8 cellular contexts compared by ENCODE assay signal in genomic region chr10:50738974-50739617, GRCh38. TPM values are rescaled to one million over a fixed set of nuclear protein-coding genes. Genes with fewer than 3 reads are reported as not detected.
DNase-seq lines count a peak whose midpoint lies in the region; ATAC-seq and TF ChIP-seq lines count a peak whose summit lies in the region.
"Not testable (repeated sequence)": the region's sequence is repeated elsewhere in the genome, so short reads cannot be mapped to it uniquely, and the experiment has no call there.

No MANE protein-coding gene starts in this region.

- H3K27ac ChIP-seq in CD4-positive, CD25-positive, alpha-beta regulatory T cell (ENCODE audit: insufficient read depth, low read length, poor library complexity, severe bottlenecking): peak overlapping the region; percentile 60
- H3K27ac ChIP-seq in RWPE2 (ENCODE audit: poor library complexity, severe bottlenecking) (peak overlapping the region; percentile 50), substantia nigra (ENCODE audit: low read depth, low read length, poor library complexity, severe bottlenecking) (peak overlapping the region; percentile 17)
- not testable (repeated sequence) for H3K27ac ChIP-seq in iPS-20b (ENCODE audit: low read length)

- not testable (repeated sequence) for H3K36me3 ChIP-seq in CD4-positive, CD25-positive, alpha-beta regulatory T cell (ENCODE audit: control insufficient read depth, insufficient read depth, low read length); RWPE2 (ENCODE audit: low read depth); endocrine pancreas (ENCODE audit: control insufficient read depth, insufficient read depth, low read length); iPS-20b (ENCODE audit: insufficient read depth, low read depth, low read length)

- H3K9ac ChIP-seq in endocrine pancreas (ENCODE audit: control insufficient read depth, insufficient read depth, low read length) (peak overlapping the region; percentile 96), iPS-20b (ENCODE audit: low read depth, low read length) (peak overlapping the region; percentile 83; the same call in 1 of the 2 replicates)

- peak overlapping the region; percentile 90 to 99 (median 98) for H3K4me3 Mint-ChIP-seq in CD4-positive, CD25-positive, alpha-beta regulatory T cell
- peak overlapping the region; percentile 98 for H3K4me3 Mint-ChIP-seq in activated naive CD8-positive, alpha-beta T cell treated with anti-CD3 and anti-CD28 coated beads for 36 hours
- H3K4me3 Mint-ChIP-seq in neural crest cell: peak overlapping the region; percentile 98

- ATAC-seq in CD4-positive, CD25-positive, alpha-beta regulatory T cell (ENCODE audit: low read depth in 2 of 2); RWPE2 (ENCODE audit: low read depth): not testable (repeated sequence)
- ATAC-seq in HG02588 (IDR thresholded peaks at IDR 0.05; ENCODE audit: unreplicated experiment): peak; percentile 14

- peak overlapping the region; percentile 95 to 98 (median 97) for H3K27ac Mint-ChIP-seq in CD4-positive, CD25-positive, alpha-beta regulatory T cell
- H3K27ac Mint-ChIP-seq in activated naive CD8-positive, alpha-beta T cell treated with anti-CD3 and anti-CD28 coated beads for 36 hours: peak overlapping the region; percentile 97
- H3K27ac Mint-ChIP-seq in neural crest cell (ENCODE audit: unreplicated experiment): peak overlapping the region; percentile 92

- H3K9me3 ChIP-seq in CD4-positive, CD25-positive, alpha-beta regulatory T cell (ENCODE audit: control insufficient read depth in 2 of 2, low read length in 2 of 2); RWPE2 (ENCODE audit: severe bottlenecking); endocrine pancreas (ENCODE audit: control insufficient read depth, low read length); iPS-20b (ENCODE audit: insufficient read depth, low read depth, low read length): not testable (repeated sequence)

- not testable (repeated sequence) for H3K4me1 ChIP-seq in CD4-positive, CD25-positive, alpha-beta regulatory T cell (ENCODE audit: control insufficient read depth, insufficient read depth, low read length, poor library complexity, severe bottlenecking); RWPE2 (ENCODE audit: insufficient read depth, poor library complexity, severe bottlenecking); endocrine pancreas (ENCODE audit: control insufficient read depth, insufficient read depth, low read length); iPS-20b (ENCODE audit: insufficient read depth, low read length)

- H3K4me1 Mint-ChIP-seq in CD4-positive, CD25-positive, alpha-beta regulatory T cell: peaks cover 0 to 35% (median 24%) of the 10 kb centered on the region in 4 donors
- peaks cover 21% of the 10 kb centered on the region for H3K4me1 Mint-ChIP-seq in activated naive CD8-positive, alpha-beta T cell treated with anti-CD3 and anti-CD28 coated beads for 36 hours
- peaks cover 20% of the 10 kb centered on the region for H3K4me1 Mint-ChIP-seq in neural crest cell

- DNase-seq in CD4-positive, CD25-positive, alpha-beta regulatory T cell; RWPE2 (ENCODE audit: low spot score); activated naive CD8-positive, alpha-beta T cell treated with anti-CD3 and anti-CD28 coated beads for 36 hours; neural crest cell (ENCODE audit: low read depth, low spot score); substantia nigra (lab: John Stamatoyannopoulos, UW): not testable (repeated sequence)

- H3K9me3 Mint-ChIP-seq in CD4-positive, CD25-positive, alpha-beta regulatory T cell; activated naive CD8-positive, alpha-beta T cell treated with anti-CD3 and anti-CD28 coated beads for 36 hours; neural crest cell: not testable (repeated sequence)

- H3K27me3 Mint-ChIP-seq in CD4-positive, CD25-positive, alpha-beta regulatory T cell: peaks cover 24% of the 10 kb centered on the region
- not testable (repeated sequence) for H3K27me3 Mint-ChIP-seq in activated naive CD8-positive, alpha-beta T cell treated with anti-CD3 and anti-CD28 coated beads for 36 hours
- H3K27me3 Mint-ChIP-seq in neural crest cell (ENCODE audit: low read depth): peaks cover 40% of the 10 kb centered on the region

- not testable (repeated sequence) for H3K36me3 Mint-ChIP-seq in CD4-positive, CD25-positive, alpha-beta regulatory T cell; activated naive CD8-positive, alpha-beta T cell treated with anti-CD3 and anti-CD28 coated beads for 36 hours; neural crest cell (ENCODE audit: low read depth)

- not testable (repeated sequence) for H3K27me3 ChIP-seq in CD4-positive, CD25-positive, alpha-beta regulatory T cell (ENCODE audit: control insufficient read depth, insufficient read depth, low read length); RWPE2 (ENCODE audit: insufficient read depth, poor library complexity, severe bottlenecking); endocrine pancreas (ENCODE audit: control insufficient read depth, insufficient read depth, low read length)
- peaks cover 11% of the 10 kb centered on the region; the same call in 1 of the 2 replicates for H3K27me3 ChIP-seq in iPS-20b (ENCODE audit: insufficient read depth, low read length)

- H3K4me3 ChIP-seq in CD4-positive, CD25-positive, alpha-beta regulatory T cell (ENCODE audit: low read depth, low read length): peak overlapping the region; percentile 64
- peak overlapping the region; percentile 85 for H3K4me3 ChIP-seq in RWPE2 (ENCODE audit: severe bottlenecking)
- H3K4me3 ChIP-seq in endocrine pancreas (ENCODE audit: control insufficient read depth, insufficient read depth, low read length): not testable (repeated sequence)
- peak overlapping the region; percentile 80 for H3K4me3 ChIP-seq in iPS-20b (ENCODE audit: low read length)

- not testable (repeated sequence) for TF ChIP-seq CTCF in RWPE2 (IDR thresholded peaks at IDR 0.05; ENCODE audit: poor library complexity, severe bottlenecking); neural crest cell (conservative IDR thresholded peaks at IDR 0.05)

RNA-seq across cellular contexts. Expression of gene ASAH2B, which starts 0.6 kb away (rescaled TPM):
- 1.2 TPM for total RNA-seq in CD4-positive, CD25-positive, alpha-beta regulatory T cell
- 1 to 10 TPM; 2.2 to 6.0 (median 2.3) TPM for polyA plus RNA-seq in CD4-positive, CD25-positive, alpha-beta regulatory T cell
- 1 to 10 TPM; 7.7 to 8.9 TPM for total RNA-seq in activated naive CD8-positive, alpha-beta T cell treated with anti-CD3 and anti-CD28 coated beads for 36 hours
- 7.3 and 9.7 TPM in 2 replicates for total RNA-seq in neural crest cell
